In the genomic region with DNA sequence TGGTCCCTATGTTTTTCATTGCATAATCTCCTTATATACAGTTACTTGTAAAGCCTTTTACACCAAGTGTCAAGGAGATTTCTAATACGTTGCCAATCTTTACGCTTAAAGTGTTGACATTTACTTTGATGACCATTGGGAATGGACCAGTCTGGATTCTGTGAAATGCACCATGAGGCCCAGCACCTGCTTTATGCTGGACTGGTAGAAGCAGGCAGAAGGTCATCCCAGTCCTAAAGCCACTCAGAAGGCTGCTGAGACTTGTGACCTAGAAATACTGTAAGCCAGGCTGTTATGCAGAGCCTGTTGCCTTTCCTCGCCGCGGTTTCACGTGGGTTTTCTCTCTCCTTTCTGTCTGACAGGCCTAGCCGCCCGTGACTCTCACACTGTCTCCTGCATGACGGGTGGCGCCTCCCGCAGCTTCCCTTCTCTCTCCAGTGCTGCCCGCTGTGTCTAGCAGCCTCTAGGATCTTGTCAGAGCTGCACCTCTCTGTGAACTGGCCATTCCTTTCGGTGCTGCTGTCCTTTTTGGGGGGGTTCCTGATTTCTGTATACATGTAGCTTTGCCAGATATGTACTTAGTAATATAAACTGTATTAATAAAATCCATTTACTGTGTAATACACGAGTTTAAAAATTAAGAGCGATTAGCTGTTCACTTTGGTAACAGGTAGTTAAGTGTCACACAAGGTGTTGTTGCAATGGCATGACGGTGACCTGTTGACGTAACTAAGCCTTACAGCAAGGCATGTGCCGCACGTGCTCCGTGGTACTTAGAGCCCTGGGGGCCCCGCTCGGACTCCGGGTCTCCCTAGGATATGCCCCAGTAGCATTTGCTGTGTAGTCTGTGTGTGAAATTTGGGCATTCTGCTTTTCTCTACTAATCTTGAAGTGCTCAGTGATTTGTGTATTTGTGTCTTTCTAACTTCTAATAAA, we compare ENCODE assay signal across 16 cellular contexts. TPM values are rescaled to one million over a fixed set of nuclear protein-coding genes. Genes with fewer than 3 reads are reported as not detected.
DNase-seq lines count a peak whose midpoint lies in the region; ATAC-seq, FAIRE-seq and TF ChIP-seq lines count a peak whose summit lies in the region.
"Had no signal": no experiment of that assay in that cellular context is flagged by ENCODE, and none has a peak within 500 bp of the region (broad histone marks: within the 10 kb centered on the region; RNA-seq: fewer than 3 reads in every experiment).

No MANE protein-coding gene starts in this region.

- no peaks in the 10 kb centered on the region for H3K4me1 ChIP-seq in HEK293 (ENCODE audit: control insufficient read depth, insufficient read depth, low read length)
- H3K4me1 ChIP-seq in esophagus muscularis mucosa: peaks cover 15 to 44% (median 39%) of the 10 kb centered on the region in 4 donors
- peaks cover 0 to 6% (median 0%) of the 10 kb centered on the region in 4 donors for H3K4me1 ChIP-seq in transverse colon
- H3K4me1 ChIP-seq: BE2C had no signal

- H3K4me3 Mint-ChIP-seq in progenitor cell of endocrine pancreas (ENCODE audit: low read depth): no peak overlapping the region
- H3K4me3 Mint-ChIP-seq: CD4-positive, alpha-beta memory T cell had no signal

- no peak overlapping the region for H3K4me3 ChIP-seq in HEK293 (ENCODE audit: low read depth, low read length)
- no peak overlapping the region for H3K4me3 ChIP-seq in esophagus muscularis mucosa
- H3K4me3 ChIP-seq in transverse colon: no peak overlapping the region
- no peak overlapping the region for H3K4me3 ChIP-seq in MG63

- TF ChIP-seq CTCF in HEK293 (tag by site-specific recombination; IDR thresholded peaks at IDR 0.05) (no peak), esophagus muscularis mucosa (IDR thresholded peaks at IDR 0.05) (no peak), progenitor cell of endocrine pancreas (IDR thresholded peaks at IDR 0.05; ENCODE audit: unreplicated experiment) (no peak), transverse colon (IDR thresholded peaks at IDR 0.05) (no peak)

- intact Hi-C loops in esophagus muscularis mucosa (cut with DNase I) (loop anchor here (10.0 kb wide), 1 partner anchor 111 kb away; no protein-coding TSS in a partner anchor), transverse colon (cut with DNase I; ENCODE audit: low total_unique reads) (no loop called here)

- H3K9me3 Mint-ChIP-seq in progenitor cell of endocrine pancreas (ENCODE audit: low read depth): no peaks in the 10 kb centered on the region
- H3K9me3 Mint-ChIP-seq: CD4-positive, alpha-beta memory T cell had no signal

- H3K9me3 ChIP-seq in HEK293 (ENCODE audit: control insufficient read depth, insufficient read depth, low read depth, low read length) (no peaks in the 10 kb centered on the region), esophagus muscularis mucosa (no peaks in the 10 kb centered on the region), transverse colon (no peaks in the 10 kb centered on the region), MG63 (no peaks in the 10 kb centered on the region)
- H3K9me3 ChIP-seq: BE2C had no signal

- peak; percentile 11 for DNase-seq in RCC 7860 (ENCODE audit: low spot score)
- DNase-seq in esophagus muscularis mucosa (ENCODE audit: extremely low spot score): no peak
- DNase-seq in progenitor cell of endocrine pancreas (ENCODE audit: low spot score, unreplicated experiment): no peak
- DNase-seq in transverse colon: no peak
- DNase-seq in MG63: no peak
- DNase-seq: BE2C; CD4-positive, alpha-beta memory T cell; DND-41; Kasumi-1; NCI-H1048; NCI-H2107; NCI-H345; NCI-H526 treated with DMSO at 0.1 percent for 48 hours; PC-3 had no signal

- CTCF ChIA-PET in HEK293 (lab: Yijun Ruan, JAX): interaction anchor here (0.5 to 1.6 kb wide), 2 partner anchors 8 to 113 kb away, joined by 3 read pairs; no protein-coding TSS in a partner anchor

- H3K36me3 ChIP-seq in HEK293 (ENCODE audit: control insufficient read depth in 2 of 2, insufficient read depth in 1 of 2, low read length in 2 of 2) (peaks cover 31 to 92% of the 10 kb centered on the region in 2 experiments), esophagus muscularis mucosa (peaks cover 27 to 90% (median 83%) of the 10 kb centered on the region in 4 donors), transverse colon (peaks cover 0 to 61% (median 29%) of the 10 kb centered on the region in 4 donors), MG63 (peaks cover 23% of the 10 kb centered on the region)

- H3K27me3 Mint-ChIP-seq in progenitor cell of endocrine pancreas: no peaks in the 10 kb centered on the region
- H3K27me3 Mint-ChIP-seq: CD4-positive, alpha-beta memory T cell had no signal

- POLR2A ChIA-PET in HEK293 (lab: Yijun Ruan, JAX): interaction anchor here (0.7 kb wide), 1 partner anchor 255 kb away, joined by 3 read pairs; no protein-coding TSS in a partner anchor

- TF ChIP-seq EP300 in esophagus muscularis mucosa (IDR thresholded peaks at IDR 0.05): no peak
- no peak for TF ChIP-seq EP300 in transverse colon (IDR thresholded peaks at IDR 0.05; ENCODE audit: low read depth)

- WGBS in esophagus muscularis mucosa: 82% methylated on average over 23 of the region's 23 CpGs
- WGBS in transverse colon (ENCODE audit: low coverage in 1 of 2), 2 donors: 92 to 94% methylated on average over 9 to 23 of the region's 23 CpGs

- FAIRE-seq in RCC 7860 (lab: Jason Lieb, UNC): no peak

- ATAC-seq in GM18519 (IDR thresholded peaks at IDR 0.05; ENCODE audit: low FRiP score, unreplicated experiment): no peak
- ATAC-seq: PC-3 had no signal

- H3K27ac ChIP-seq in HEK293 (ENCODE audit: extremely low read depth, low read depth, low read length) (no peak overlapping the region), esophagus muscularis mucosa (replicated peaks in 1 of 4) (peak overlapping the region in 3 of 4 donors; percentile 1 to 37 (median 30)), transverse colon (no peak overlapping the region)

- no peaks in the 10 kb centered on the region for H3K27me3 ChIP-seq in esophagus muscularis mucosa
- H3K27me3 ChIP-seq in transverse colon: no peaks in the 10 kb centered on the region
- H3K27me3 ChIP-seq in MG63: no peaks in the 10 kb centered on the region
- H3K27me3 ChIP-seq: BE2C had no signal

- in situ Hi-C loops in transverse colon (cut with MboI; ENCODE audit: low pct_ligation_motif_present in 1 of 4, low pct_unique_long_range_greater_than_20kb in 1 of 4, low sequenced_read_pairs in 3 of 4): no loop called here

- H3K4me1 Mint-ChIP-seq in progenitor cell of endocrine pancreas (ENCODE audit: low read depth): no peaks in the 10 kb centered on the region

- TF ChIP-seq POLR2A in esophagus muscularis mucosa (IDR thresholded peaks at IDR 0.05; ENCODE audit: low read depth) (no peak), transverse colon (IDR thresholded peaks at IDR 0.05) (no peak)

- peak overlapping the region; percentile 57 for H3K27ac Mint-ChIP-seq in progenitor cell of endocrine pancreas

- peaks cover 20% of the 10 kb centered on the region for H3K36me3 Mint-ChIP-seq in progenitor cell of endocrine pancreas (ENCODE audit: insufficient read depth)

TF ChIP-seq in HEK293, 187 proteins besides CTCF, POLR2A, EP300 and RAD21:
- no peak for TF ChIP-seq ZNF664 (tag by site-specific recombination; IDR thresholded peaks at IDR 0.05)
- TF ChIP-seq ZNF558 (tag by site-specific recombination; IDR thresholded peaks at IDR 0.05): 0 out of 2 replicates have a peak, but pooled peaks have one; percentile 39

RNA-seq across cellular contexts. Expression of gene XRCC3, which starts 29.7 kb away (rescaled TPM):
- 1 to 10 TPM; 1.6 to 5.4 (median 2.1) TPM for total RNA-seq in esophagus muscularis mucosa
- 25.7 and 30.2 TPM in 2 replicates for total RNA-seq in progenitor cell of endocrine pancreas
- 10 to 100 TPM in 2 of 4 donors, 1 to 10 TPM in 2; 7.8 to 47.6 (median 23.8) TPM for total RNA-seq in transverse colon
- total RNA-seq in MG63 (2014; rRNA removed; shearing (Covaris generic); ENCODE audit: low replicate concordance): 31.5 and 58.1 TPM in 2 replicates

RNA-seq across cellular contexts. Expression of gene ZFYVE21, which starts 30.1 kb away (rescaled TPM):
- total RNA-seq in esophagus muscularis mucosa (100 to 1,000 TPM; 121 to 180 (median 156) TPM), progenitor cell of endocrine pancreas (47.2 and 52.5 TPM in 2 replicates), transverse colon (100 to 1,000 TPM in 2 of 4 donors, 10 to 100 TPM in 2; 90.2 to 214 (median 137) TPM)
- 23.6 and 30.1 TPM in 2 replicates for total RNA-seq in MG63 (2014; rRNA removed; shearing (Covaris generic); ENCODE audit: low replicate concordance)

RNA-seq across cellular contexts. Expression of gene KLC1, which starts 56.5 kb away (rescaled TPM):
- total RNA-seq in esophagus muscularis mucosa (100 to 1,000 TPM; 285 to 343 (median 312) TPM), progenitor cell of endocrine pancreas (178 and 180 TPM in 2 replicates), transverse colon (100 to 1,000 TPM; 205 to 427 (median 291) TPM)
- 75.8 and 113 TPM in 2 replicates for total RNA-seq in MG63 (2014; rRNA removed; shearing (Covaris generic); ENCODE audit: low replicate concordance)

Comparison
In these comparisons a context has a peak if more than half of its experiments do, and no peak if none do; other contexts are left out.
1. H3K27ac ChIP-seq: peak in esophagus muscularis mucosa (3 of 4); none in HEK293 (single experiment) and transverse colon (0 of 4).